ENCODE assay signal across 16 cellular contexts in the genomic region with DNA sequence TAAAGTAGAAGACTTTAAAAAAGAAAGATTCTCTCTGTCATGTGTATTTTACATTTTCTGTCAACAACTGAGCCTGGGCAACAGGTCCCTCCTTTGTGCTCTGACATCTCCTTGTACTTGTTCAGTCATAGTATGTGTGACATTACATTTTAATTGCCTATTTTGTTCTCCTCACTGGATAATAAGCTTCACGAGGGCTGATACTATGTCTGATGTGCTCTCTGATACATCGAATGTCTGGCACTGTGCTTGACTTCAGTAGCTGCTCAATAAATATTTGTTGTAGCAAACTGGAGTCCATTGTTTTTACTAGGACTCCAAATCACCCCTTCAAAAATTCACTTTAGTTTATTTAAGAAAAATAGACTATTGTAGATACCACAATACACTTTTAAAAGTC.
DNase-seq lines count a peak whose midpoint lies in the region; ATAC-seq, FAIRE-seq and TF ChIP-seq lines count a peak whose summit lies in the region.
"Had no signal": no experiment of that assay in that cellular context is flagged by ENCODE, and none has a peak within 500 bp of the region (broad histone marks: within the 10 kb centered on the region; RNA-seq: fewer than 3 reads in every experiment).

No MANE protein-coding gene starts in this region.

- no peak overlapping the region for H3K4me3 Mint-ChIP-seq in CD8-positive, alpha-beta T cell
- H3K4me3 Mint-ChIP-seq: B cell; CD4-positive, CD25-positive, alpha-beta regulatory T cell had no signal

- no peak for TF ChIP-seq CTCF in VCaP (conservative IDR thresholded peaks at IDR 0.05)
- no peak for TF ChIP-seq CTCF in HepG2 (CRISPR knock-in tag; IDR thresholded peaks at IDR 0.05)
- no peak for TF ChIP-seq CTCF in CD8-positive, alpha-beta T cell (IDR thresholded peaks at IDR 0.05)

- DNase-seq in HepG2 (ENCODE audit: low spot score) (no peak), COR-L47 (lab: John Stamatoyannopoulos, UW) (no peak), DMS153 treated with DMSO at 0.1 percent for 48 hours (lab: John Stamatoyannopoulos, UW; ENCODE audit: unreplicated experiment) (no peak), NCI-H1048 (lab: John Stamatoyannopoulos, UW) (no peak)
- DNase-seq in CD8-positive, alpha-beta T cell = no peak
- DNase-seq: C1 segment of cervical spinal cord; CD4-positive, CD25-positive, alpha-beta regulatory T cell; DMS153; DMS79 treated with DMSO at 0.1 percent for 48 hours; GOT3; H7 had no signal

- no peak overlapping the region for H3K27ac Mint-ChIP-seq in CD8-positive, alpha-beta T cell
- H3K27ac Mint-ChIP-seq: B cell; CD4-positive, CD25-positive, alpha-beta regulatory T cell had no signal

- TF ChIP-seq RAD21 in HepG2 (CRISPR knock-in tag; IDR thresholded peaks at IDR 0.05) = no peak

- H3K79me2 ChIP-seq in HepG2 (ENCODE audit: insufficient read depth, low read length) = no peaks in the 10 kb centered on the region

- no peaks in the 10 kb centered on the region for H3K36me3 ChIP-seq in BLaER1 treated with 17β-estradiol and CSF1 and Interleukin-3, amounts not matched to agents 10 nM and 100 nM
- H3K36me3 ChIP-seq in HepG2 (replicated peaks in 1 of 2; ENCODE audit: control insufficient read depth in 1 of 2, insufficient read depth in 2 of 2, low read length in 2 of 2) = no peaks in the 10 kb centered on the region
- H3K36me3 ChIP-seq in CD8-positive, alpha-beta T cell (ENCODE audit: insufficient read depth, low read length) = no peaks in the 10 kb centered on the region

- no peak for TF ChIP-seq POLR2A in HepG2 (IDR thresholded peaks at IDR 0.05; ENCODE audit: insufficient read depth in 1 of 2, low read depth in 2 of 2, low read length in 2 of 2)

- no peaks in the 10 kb centered on the region for H4K20me1 ChIP-seq in BLaER1 treated with 17β-estradiol and CSF1 and Interleukin-3, amounts not matched to agents 10 nM and 100 nM
- no peaks in the 10 kb centered on the region for H4K20me1 ChIP-seq in HepG2 (ENCODE audit: insufficient read depth, low read length)

- peak overlapping the region in 6 of 11 experiments; percentile 3 to 35 (median 20); a peak in 6 of 22 replicates for H3K4me2 ChIP-seq in BLaER1 treated with 17β-estradiol and CSF1 and Interleukin-3, amounts not matched to agents 10 nM and 100 nM
- peak overlapping the region; percentile 55; the same call in 1 of the 2 replicates for H3K4me2 ChIP-seq in HepG2 (ENCODE audit: low read depth, low read length)

- in situ Hi-C loops in HepG2 (cut with HindIII; ENCODE audit: extremely low pct_ligation_motif_present, low pct_unique_long_range_greater_than_20kb) = no loop called here

- no peaks in the 10 kb centered on the region for H3K27me3 ChIP-seq in BLaER1 treated with 17β-estradiol and CSF1 and Interleukin-3, amounts not matched to agents 10 nM and 100 nM
- no peaks in the 10 kb centered on the region for H3K27me3 ChIP-seq in HepG2 (ENCODE audit: control insufficient read depth in 1 of 2, insufficient read depth in 2 of 2, low read length in 2 of 2)
- H3K27me3 ChIP-seq in CD8-positive, alpha-beta T cell (ENCODE audit: insufficient read depth, low read length) = no peaks in the 10 kb centered on the region

- H3K4me1 Mint-ChIP-seq in CD8-positive, alpha-beta T cell (ENCODE audit: low read depth) = no peaks in the 10 kb centered on the region
- H3K4me1 Mint-ChIP-seq: B cell; CD4-positive, CD25-positive, alpha-beta regulatory T cell had no signal

- POLR2A ChIA-PET in HepG2 (lab: Yijun Ruan, JAX) = interaction anchor here (1.4 to 1.5 kb wide), 2 partner anchors 20 kb away, joined by 3 to 6 read pairs; no protein-coding TSS in a partner anchor
- POLR2A ChIA-PET in CD8-positive, alpha-beta T cell (lab: Charles Lee) = interaction anchor here (0.6 kb wide), 1 partner anchor 25 kb away, joined by 3 read pairs; no protein-coding TSS in a partner anchor

- no peak; the same call in 2 of the 3 replicates for ATAC-seq in HepG2
- no peak for ATAC-seq in CD8-positive, alpha-beta T cell
- ATAC-seq: GM12878, HCT116 had no signal

- H3K27me3 Mint-ChIP-seq in CD8-positive, alpha-beta T cell (ENCODE audit: low read depth) = no peaks in the 10 kb centered on the region
- H3K27me3 Mint-ChIP-seq: B cell; CD4-positive, CD25-positive, alpha-beta regulatory T cell had no signal

- H3K4me1 ChIP-seq in BLaER1 treated with 17β-estradiol and CSF1 and Interleukin-3, amounts not matched to agents 10 nM and 100 nM = peaks cover 0 to 12% (median 2%) of the 10 kb centered on the region in 10 experiments; a peak in 6 of 20 replicates
- peaks cover 64% of the 10 kb centered on the region for H3K4me1 ChIP-seq in HepG2 (ENCODE audit: insufficient read depth, low read length)
- no peaks in the 10 kb centered on the region for H3K4me1 ChIP-seq in CD8-positive, alpha-beta T cell (ENCODE audit: insufficient read depth, low read length)

- H3K9me3 ChIP-seq in BLaER1 treated with 17β-estradiol and CSF1 and Interleukin-3, amounts not matched to agents 10 nM and 100 nM (replicated peaks in 1 of 11) = peaks cover 8 to 18% (median 14%) of the 10 kb centered on the region in 11 experiments; a peak in 19 of 22 replicates
- H3K9me3 ChIP-seq in HepG2 (ENCODE audit: low read length) = peaks cover 7% of the 10 kb centered on the region; the same call in 1 of the 2 replicates
- H3K9me3 ChIP-seq in CD8-positive, alpha-beta T cell (ENCODE audit: low read length) = no peaks in the 10 kb centered on the region

- H3K4me3 ChIP-seq in BLaER1 treated with 17β-estradiol and CSF1 and Interleukin-3, amounts not matched to agents 10 nM and 100 nM = no peak overlapping the region
- no peak overlapping the region for H3K4me3 ChIP-seq in HepG2 (replicated peaks in 1 of 3; ENCODE audit: insufficient read depth in 1 of 3, low read depth in 2 of 3, low read length in 3 of 3)
- H3K4me3 ChIP-seq in CD8-positive, alpha-beta T cell (ENCODE audit: low read depth, low read length) = no peak overlapping the region
- H3K4me3 ChIP-seq: GM12878 had no signal

- WGBS in HepG2 (ENCODE audit: low lambda C conversion rate) = 22% methylated on average over 2 of the region's 2 CpGs

- CTCF ChIA-PET in HepG2 (lab: Yijun Ruan, JAX; ENCODE audit: low intra/inter-chr PET ratio, low total read pairs) = no interaction called here
- CTCF ChIA-PET in CD8-positive, alpha-beta T cell (lab: Charles Lee) = no interaction called here

- FAIRE-seq in HepG2 (lab: Jason Lieb, UNC) = no peak
- FAIRE-seq: GM12878 had no signal

- no peaks in the 10 kb centered on the region for H3K36me3 Mint-ChIP-seq in CD8-positive, alpha-beta T cell
- H3K36me3 Mint-ChIP-seq: CD4-positive, CD25-positive, alpha-beta regulatory T cell had no signal

- peaks cover 6% of the 10 kb centered on the region for H3K9me3 Mint-ChIP-seq in CD8-positive, alpha-beta T cell

- H3K9ac ChIP-seq in BLaER1 treated with 17β-estradiol and CSF1 and Interleukin-3, amounts not matched to agents 10 nM and 100 nM = no peak overlapping the region
- peak overlapping the region; percentile 33; the same call in 1 of the 2 replicates for H3K9ac ChIP-seq in HepG2 (ENCODE audit: insufficient read depth, low read depth, low read length)

- BruUV-seq in HepG2 (replicated peaks; lab: Mats Ljungman, UMichigan) = no TSS peak

- H2AFZ ChIP-seq in HepG2 (ENCODE audit: low read length) = no peak overlapping the region

- intact Hi-C loops in HepG2 (cut with micrococcal nuclease; ENCODE audit: unreplicated experiment) = no loop called here
- intact Hi-C loops in CD8-positive, alpha-beta T cell (cut with DNase I, micrococcal nuclease) = no loop called here

- no peak for TF ChIP-seq EP300 in HepG2 (IDR thresholded peaks at IDR 0.05; ENCODE audit: low read depth in 2 of 2, low read length in 2 of 2)
- TF ChIP-seq EP300 in HepG2 (CRISPR knock-in tag; IDR thresholded peaks at IDR 0.05; ENCODE audit: borderline replicate concordance) = no peak

- peak overlapping the region in 3 of 11 experiments; percentile 37 to 58 (median 45); a peak in 4 of 22 replicates for H3K27ac ChIP-seq in BLaER1 treated with 17β-estradiol and CSF1 and Interleukin-3, amounts not matched to agents 10 nM and 100 nM
- H3K27ac ChIP-seq in VCaP = peak overlapping the region; percentile 60
- H3K27ac ChIP-seq in HepG2 (ENCODE audit: extremely low read length, insufficient read depth, low read length) = peak overlapping the region; percentile 67
- H3K27ac ChIP-seq in CD8-positive, alpha-beta T cell (ENCODE audit: low read depth, low read length) = no peak overlapping the region

TF ChIP-seq in HepG2, 621 proteins besides CTCF, POLR2A, EP300 and RAD21:
- TF ChIP-seq ZNF775 (CRISPR knock-in tag; IDR thresholded peaks at IDR 0.05; ENCODE audit: borderline replicate concordance) = no peak
- TF ChIP-seq CEBPG (CRISPR knock-in tag; IDR thresholded peaks at IDR 0.05) = peak; percentile 1; the same call in 1 of the 2 replicates
